Comparison of ENCODE assay signal across 19 cellular contexts in the genomic region with DNA sequence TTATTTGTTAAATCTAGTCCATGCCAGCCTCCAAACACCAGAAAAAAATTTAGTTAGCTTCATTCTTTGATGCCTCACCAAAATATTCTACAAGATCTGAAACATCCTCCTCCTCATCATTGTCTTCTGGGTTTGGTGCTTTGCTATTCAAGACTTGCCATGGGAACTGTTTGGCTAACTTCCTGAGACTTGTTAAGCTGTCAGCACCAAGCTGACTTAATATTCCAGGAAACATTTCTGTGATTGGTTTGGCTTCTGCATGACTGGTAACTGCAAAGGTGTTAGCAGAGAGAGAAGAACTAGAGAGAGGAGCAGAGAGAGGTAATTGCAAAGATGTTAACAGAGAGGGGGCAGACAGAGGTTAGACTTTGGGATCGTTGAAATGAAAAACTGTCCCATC.
DNase-seq lines count a peak whose midpoint lies in the region; ATAC-seq and TF ChIP-seq lines count a peak whose summit lies in the region.
"Had no signal": no experiment of that assay in that cellular context is flagged by ENCODE, and none has a peak within 500 bp of the region (broad histone marks: within the 10 kb centered on the region; RNA-seq: fewer than 3 reads in every experiment).

No MANE protein-coding gene starts in this region.

- intact Hi-C loops in thyroid gland (cut with DNase I) = loop anchor here (10.0 kb wide), 1 partner anchor 317 kb away; no protein-coding TSS in a partner anchor

- H3K4me2 ChIP-seq in parathyroid adenoma (ENCODE audit: low read length) = no peak overlapping the region

- H3K27ac ChIP-seq in parathyroid adenoma (no peak overlapping the region), thyroid gland (no peak overlapping the region)
- H3K27ac ChIP-seq: lower lobe of right lung, RWPE1, upper lobe of left lung had no signal

- no peak for TF ChIP-seq POLR2A in thyroid gland (IDR thresholded peaks at IDR 0.05)

- 85 to 91% methylated on average over 1 of the region's 1 CpG for WGBS in thyroid gland, 2 donors

- DNase-seq in AG20443 (ENCODE audit: low spot score) (peak; percentile 36), NCI-H69 (lab: John Stamatoyannopoulos, UW) (peak; percentile 15), fibroblast of pulmonary artery (ENCODE audit: low read depth) (peak; percentile 79), NCI-H2171 treated with DMSO at 0.1 percent for 48 hours (lab: John Stamatoyannopoulos, UW) (no peak), occipital lobe (lab: John Stamatoyannopoulos, UW) (no peak), thyroid gland (no peak)
- DNase-seq: activated CD4-positive, alpha-beta T cell treated with anti-CD3 and anti-CD28 coated beads, Interleukin-2, amount 50 U/mL, for 1 hour; activated gamma-delta T cell treated with Interleukin-2 at 50 U/mL for 16 hours; amniotic stem cell; CD4-positive, alpha-beta memory T cell; lower lobe of right lung; naive B cell; NCI-H187 treated with DMSO at 0.1 percent for 48 hours; NCI-H446; upper lobe of left lung had no signal

- ATAC-seq in GM19463 (IDR thresholded peaks at IDR 0.05; ENCODE audit: unreplicated experiment) = no peak
- ATAC-seq: lower lobe of right lung; stimulated activated memory B cell treated with anti-CD40 and anti-IgM and Interleukin-4, amounts not matched to agents 10 μg/mL and 1 μg/mL and 100 μg/mL, for 72 hours had no signal

- peak overlapping the region; percentile 25 for H2AFZ ChIP-seq in parathyroid adenoma

- no peak overlapping the region for H3K9ac ChIP-seq in parathyroid adenoma

- H3K9me3 ChIP-seq in parathyroid adenoma (ENCODE audit: control insufficient read depth, low read length) (no peaks in the 10 kb centered on the region), thyroid gland (no peaks in the 10 kb centered on the region)
- H3K9me3 ChIP-seq: lower lobe of right lung, upper lobe of left lung had no signal

- H3K79me2 ChIP-seq in parathyroid adenoma = no peaks in the 10 kb centered on the region

- TF ChIP-seq CTCF in fibroblast of pulmonary artery (IDR thresholded peaks at IDR 0.05; ENCODE audit: low read length, missing control alignments) (no peak), parathyroid adenoma (IDR thresholded peaks at IDR 0.05) (no peak), thyroid gland (IDR thresholded peaks at IDR 0.05) (no peak)

- H3K27me3 ChIP-seq in parathyroid adenoma (ENCODE audit: control insufficient read depth, insufficient read depth, low read length) (no peaks in the 10 kb centered on the region), thyroid gland (no peaks in the 10 kb centered on the region)
- H3K27me3 ChIP-seq: upper lobe of left lung had no signal

- H3K36me3 ChIP-seq in parathyroid adenoma (ENCODE audit: control insufficient read depth, insufficient read depth, low read length) (no peaks in the 10 kb centered on the region), thyroid gland (no peaks in the 10 kb centered on the region)
- H3K36me3 ChIP-seq: lower lobe of right lung, upper lobe of left lung had no signal

- no peak overlapping the region for H3K4me3 ChIP-seq in fibroblast of pulmonary artery (replicated peaks; ENCODE audit: low read depth, low read length)
- H3K4me3 ChIP-seq in parathyroid adenoma (ENCODE audit: low read depth, low read length) = no peak overlapping the region
- no peak overlapping the region for H3K4me3 ChIP-seq in thyroid gland (replicated peaks in 1 of 3)
- H3K4me3 ChIP-seq: lower lobe of right lung, upper lobe of left lung had no signal

- no peaks in the 10 kb centered on the region for H3K4me1 ChIP-seq in parathyroid adenoma
- H3K4me1 ChIP-seq in thyroid gland = no peaks in the 10 kb centered on the region
- H3K4me1 ChIP-seq: lower lobe of right lung, upper lobe of left lung had no signal

Comparison
In these comparisons a context has a peak if more than half of its experiments do, and no peak if none do; other contexts are left out.
1. DNase-seq: peak in AG20443 (single experiment), NCI-H69 (single experiment) and fibroblast of pulmonary artery (single experiment); none in NCI-H2171 treated with DMSO at 0.1 percent for 48 hours (single experiment), occipital lobe (single experiment) and thyroid gland (0 of 2).